ENCODE assay signal across 16 cellular contexts in genomic region chr7:27251136-27251512, GRCh38. TPM values are rescaled to one million over a fixed set of nuclear protein-coding genes. Genes with fewer than 3 reads are reported as not detected.
A peak's percentile ranks its signal among the peaks of the same experiment; 100 is the strongest.
DNase-seq lines count a peak whose midpoint lies in the region; ATAC-seq and TF ChIP-seq lines count a peak whose summit lies in the region.
"Had no signal": no experiment of that assay in that cellular context is flagged by ENCODE, and none has a peak within 500 bp of the region (broad histone marks: within the 10 kb centered on the region; RNA-seq: fewer than 3 reads in every experiment).

No MANE protein-coding gene starts in this region.

- H3K36me3 ChIP-seq in right atrium auricular region (no peaks in the 10 kb centered on the region), duodenal mucosa (ENCODE audit: control insufficient read depth in 1 of 2, insufficient read depth in 2 of 2, low read length in 2 of 2) (no peaks in the 10 kb centered on the region)
- no peaks in the 10 kb centered on the region for H3K36me3 ChIP-seq in naive thymus-derived CD4-positive, alpha-beta T cell (ENCODE audit: control insufficient read depth in 2 of 3, insufficient read depth in 3 of 3, low read length in 3 of 3)

- no peak overlapping the region for H3K9ac ChIP-seq in duodenal mucosa (ENCODE audit: low read depth in 1 of 2, low read length in 2 of 2)

- peak overlapping the region in 1 of 9 donors; percentile 2 for H3K27ac Mint-ChIP-seq in naive thymus-derived CD4-positive, alpha-beta T cell
- H3K27ac Mint-ChIP-seq: activated naive CD8-positive, alpha-beta T cell treated with anti-CD3 and anti-CD28 coated beads, Interleukin-2, amount 10 ng/mL, durations not matched to agents 7 days and 5 days; natural killer cell; T-helper 1 cell treated with Interleukin-12 subunit alpha and Interleukin-12 subunit beta and Interleukin-4 antibody, amounts not matched to agents 30 μg/mL and 1 μg/mL, for 36 hours had no signal

- POLR2A ChIA-PET in naive thymus-derived CD4-positive, alpha-beta T cell (lab: Charles Lee), result no interaction called here

- H3K9me3 Mint-ChIP-seq in naive thymus-derived CD4-positive, alpha-beta T cell, result peaks cover 0 to 6% (median 0%) of the 10 kb centered on the region in 11 donors
- H3K9me3 Mint-ChIP-seq: natural killer cell; T-helper 1 cell treated with Interleukin-12 subunit alpha and Interleukin-12 subunit beta and Interleukin-4 antibody, amounts not matched to agents 30 μg/mL and 1 μg/mL, for 36 hours had no signal

- ATAC-seq in right cardiac atrium (no peak), HG03521 (IDR thresholded peaks at IDR 0.05; ENCODE audit: unreplicated experiment) (no peak)
- ATAC-seq in naive thymus-derived CD4-positive, alpha-beta T cell, result no peak
- ATAC-seq: activated CD4-positive, CD25-positive, alpha-beta regulatory T cell treated with anti-CD3 and anti-CD28 coated beads, Interleukin-2, amount 50 U/mL, for 24 hours; natural killer cell had no signal

- H3K4me3 ChIP-seq in right cardiac atrium (ENCODE audit: low read length) (peak overlapping the region; percentile 7), right atrium auricular region (peak overlapping the region in 1 of 2 donors; percentile 3), duodenal mucosa (ENCODE audit: low read depth in 1 of 2, low read length in 2 of 2) (peak overlapping the region; percentile 23 to 29)
- H3K4me3 ChIP-seq in naive thymus-derived CD4-positive, alpha-beta T cell (ENCODE audit: low read length), result no peak overlapping the region

- intact Hi-C loops in right cardiac atrium (cut with DNase I), result no loop called here
- intact Hi-C loops in naive thymus-derived CD4-positive, alpha-beta T cell (cut with micrococcal nuclease), result no loop called here

- DNase-seq in right cardiac atrium (no peak), right atrium auricular region (ENCODE audit: low spot score) (no peak), NCI-H226 (no peak)
- no peak for DNase-seq in naive thymus-derived CD4-positive, alpha-beta T cell
- DNase-seq in stimulated activated CD4-positive, alpha-beta T cell treated with anti-CD3 and anti-CD28 coated beads, Interleukin-15, amount 100 ng/mL, for 24 hours, result no peak
- DNase-seq: activated naive CD8-positive, alpha-beta T cell treated with anti-CD3 and anti-CD28 coated beads, Interleukin-2, amount 10 ng/mL, durations not matched to agents 7 days and 5 days; effector CD4-positive, alpha-beta T cell; GF-D8; natural killer cell; NCI-H1694; SHP77 had no signal

- WGBS in right cardiac atrium, result 12% methylated on average over 13 of the region's 13 CpGs

- peaks cover 2 to 33% (median 15%) of the 10 kb centered on the region in 7 donors for H3K4me1 Mint-ChIP-seq in naive thymus-derived CD4-positive, alpha-beta T cell
- H3K4me1 Mint-ChIP-seq: activated naive CD8-positive, alpha-beta T cell treated with anti-CD3 and anti-CD28 coated beads, Interleukin-2, amount 10 ng/mL, durations not matched to agents 7 days and 5 days had no signal

- TF ChIP-seq CTCF in right atrium auricular region (IDR thresholded peaks at IDR 0.05), result no peak

- H3K4me3 Mint-ChIP-seq in naive thymus-derived CD4-positive, alpha-beta T cell, result peak overlapping the region in 6 of 10 donors; percentile 2 to 64 (median 38)
- H3K4me3 Mint-ChIP-seq: activated naive CD8-positive, alpha-beta T cell treated with anti-CD3 and anti-CD28 coated beads, Interleukin-2, amount 10 ng/mL, durations not matched to agents 7 days and 5 days; natural killer cell; T-helper 1 cell treated with Interleukin-12 subunit alpha and Interleukin-12 subunit beta and Interleukin-4 antibody, amounts not matched to agents 30 μg/mL and 1 μg/mL, for 36 hours had no signal

- H3K9me3 ChIP-seq in right cardiac atrium (ENCODE audit: control insufficient read depth, low read length), result no peaks in the 10 kb centered on the region
- no peaks in the 10 kb centered on the region for H3K9me3 ChIP-seq in right atrium auricular region
- H3K9me3 ChIP-seq in duodenal mucosa (ENCODE audit: control insufficient read depth in 1 of 2, low read length in 2 of 2), result no peaks in the 10 kb centered on the region
- H3K9me3 ChIP-seq in naive thymus-derived CD4-positive, alpha-beta T cell (ENCODE audit: control insufficient read depth in 2 of 3, low read length in 3 of 3), result no peaks in the 10 kb centered on the region

- H3K4me1 ChIP-seq in right cardiac atrium (ENCODE audit: control insufficient read depth, insufficient read depth, low read length) (peaks cover 4% of the 10 kb centered on the region), right atrium auricular region (peaks cover 0 to 21% of the 10 kb centered on the region in 2 donors), duodenal mucosa (ENCODE audit: control insufficient read depth in 1 of 2, insufficient read depth in 2 of 2, low read length in 2 of 2) (peaks cover 0 to 7% of the 10 kb centered on the region in 2 donors)
- H3K4me1 ChIP-seq in naive thymus-derived CD4-positive, alpha-beta T cell (ENCODE audit: control insufficient read depth in 2 of 2, insufficient read depth in 2 of 2, low read length in 2 of 2), result no peaks in the 10 kb centered on the region

- peaks cover 80 to 89% (median 81%) of the 10 kb centered on the region in 5 donors for H3K27me3 Mint-ChIP-seq in naive thymus-derived CD4-positive, alpha-beta T cell

- H3K27me3 ChIP-seq in right cardiac atrium (ENCODE audit: control insufficient read depth, insufficient read depth) (no peaks in the 10 kb centered on the region), right atrium auricular region (peaks cover 35 to 50% of the 10 kb centered on the region in 2 donors), duodenal mucosa (ENCODE audit: control insufficient read depth in 1 of 2, insufficient read depth in 2 of 2, low read length in 2 of 2) (peaks cover 79 to 83% of the 10 kb centered on the region in 2 donors)
- H3K27me3 ChIP-seq in naive thymus-derived CD4-positive, alpha-beta T cell (ENCODE audit: control insufficient read depth in 2 of 2, insufficient read depth in 2 of 2, low read length in 2 of 2), result peaks cover 0 to 16% of the 10 kb centered on the region in 2 donors

- CTCF ChIA-PET in naive thymus-derived CD4-positive, alpha-beta T cell (lab: Charles Lee), result no interaction called here

- H3K27ac ChIP-seq in right cardiac atrium (ENCODE audit: low read length) (no peak overlapping the region), right atrium auricular region (no peak overlapping the region), duodenal mucosa (ENCODE audit: low read depth, low read length) (no peak overlapping the region)
- H3K27ac ChIP-seq in naive thymus-derived CD4-positive, alpha-beta T cell (ENCODE audit: low read depth, low read length), result no peak overlapping the region

- peaks cover 0 to 3% (median 0%) of the 10 kb centered on the region in 5 donors for H3K36me3 Mint-ChIP-seq in naive thymus-derived CD4-positive, alpha-beta T cell
- H3K36me3 Mint-ChIP-seq: activated naive CD8-positive, alpha-beta T cell treated with anti-CD3 and anti-CD28 coated beads, Interleukin-2, amount 10 ng/mL, durations not matched to agents 7 days and 5 days; natural killer cell had no signal

RNA-seq across cellular contexts. Expression of gene EVX1, which starts 8.5 kb away (rescaled TPM):
- total RNA-seq in right cardiac atrium (not detected), right atrium auricular region (not detected)
- polyA plus RNA-seq in right cardiac atrium, result 0.05 TPM
- under 1 TPM in 1 of 5 experiments, not detected in 4; 0.11 TPM for total RNA-seq in naive thymus-derived CD4-positive, alpha-beta T cell
- polyA plus RNA-seq in naive thymus-derived CD4-positive, alpha-beta T cell, result not detected
- total RNA-seq: activated naive CD8-positive, alpha-beta T cell treated with anti-CD3 and anti-CD28 coated beads, Interleukin-2, amount 10 ng/mL, durations not matched to agents 7 days and 5 days; lower leg skin; natural killer cell had no signal

RNA-seq across cellular contexts. Expression of gene HOXA13, which starts 51.2 kb away (rescaled TPM):
- total RNA-seq in right cardiac atrium (not detected), right atrium auricular region (not detected)
- polyA plus RNA-seq in right cardiac atrium, result not detected
- not detected for total RNA-seq in naive thymus-derived CD4-positive, alpha-beta T cell
- not detected for polyA plus RNA-seq in naive thymus-derived CD4-positive, alpha-beta T cell
- total RNA-seq: activated naive CD8-positive, alpha-beta T cell treated with anti-CD3 and anti-CD28 coated beads, Interleukin-2, amount 10 ng/mL, durations not matched to agents 7 days and 5 days; natural killer cell had no signal
